ENCODE assay signal across 1 cellular context in the genomic region with DNA sequence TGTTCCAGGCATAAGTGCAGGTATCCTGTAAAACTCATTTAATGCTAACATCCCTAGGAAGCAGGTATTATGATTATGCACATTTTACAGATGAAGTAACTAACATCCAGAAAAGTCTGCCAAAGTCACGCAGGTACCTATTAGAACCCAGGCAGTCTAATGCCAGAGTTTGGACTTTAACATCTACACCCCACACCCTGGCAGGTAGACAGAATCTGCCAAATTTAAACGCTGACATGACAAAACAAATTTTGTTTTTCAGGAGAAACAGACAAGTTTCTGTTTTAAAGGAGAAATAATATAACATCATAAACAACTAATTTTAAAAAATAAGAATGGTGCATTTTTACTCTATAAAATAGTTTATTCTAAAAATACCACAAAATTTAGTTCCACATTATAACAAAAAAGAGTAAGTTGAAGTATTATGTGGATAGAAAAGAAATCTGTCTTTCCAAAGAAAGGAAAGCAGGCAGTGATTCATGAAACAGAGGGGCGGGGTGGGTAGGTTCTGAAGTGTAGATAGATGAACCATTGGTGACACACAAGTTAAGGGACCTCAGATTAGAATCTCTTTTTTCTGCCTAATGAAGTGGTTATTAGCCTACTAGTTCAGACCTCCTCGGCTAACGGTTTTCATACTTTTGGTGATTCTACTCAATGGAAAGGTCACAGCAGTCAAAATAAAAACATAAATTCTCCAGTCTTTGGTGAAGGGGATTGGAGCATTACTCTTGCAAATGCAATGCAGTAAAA.
TF ChIP-seq lines count a peak whose summit lies in the region.

No MANE protein-coding gene starts in this region.

TF ChIP-seq in GM12878, 131 proteins besides CTCF, POLR2A, EP300 and RAD21:
- TF ChIP-seq, protein P1, sequence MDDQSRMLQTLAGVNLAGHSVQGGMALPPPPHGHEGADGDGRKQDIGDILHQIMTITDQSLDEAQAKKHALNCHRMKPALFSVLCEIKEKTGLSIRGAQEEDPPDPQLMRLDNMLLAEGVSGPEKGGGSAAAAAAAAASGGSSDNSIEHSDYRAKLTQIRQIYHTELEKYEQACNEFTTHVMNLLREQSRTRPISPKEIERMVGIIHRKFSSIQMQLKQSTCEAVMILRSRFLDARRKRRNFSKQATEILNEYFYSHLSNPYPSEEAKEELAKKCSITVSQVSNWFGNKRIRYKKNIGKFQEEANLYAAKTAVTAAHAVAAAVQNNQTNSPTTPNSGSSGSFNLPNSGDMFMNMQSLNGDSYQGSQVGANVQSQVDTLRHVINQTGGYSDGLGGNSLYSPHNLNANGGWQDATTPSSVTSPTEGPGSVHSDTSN (IDR thresholded peaks at IDR 0.05; ENCODE audit: insufficient replicate concordance, low read depth, low read length) = no peak
- no peak for TF ChIP-seq TBL1XR1 (IDR thresholded peaks at IDR 0.05; ENCODE audit: low read depth, low read length)
- TF ChIP-seq ASH2L (IDR thresholded peaks at IDR 0.05; ENCODE audit: borderline replicate concordance, low read depth) = no peak
- TF ChIP-seq RFX5 (IDR thresholded peaks at IDR 0.05; ENCODE audit: low read depth, low read length) = no peak
- TF ChIP-seq CBFB (IDR thresholded peaks at IDR 0.05; ENCODE audit: low read depth) = no peak
- TF ChIP-seq RELA (IDR thresholded peaks at IDR 0.05; ENCODE audit: borderline replicate concordance, partially characterized antibody) = no peak
